15 cellular contexts compared by ENCODE assay signal in the genomic region with DNA sequence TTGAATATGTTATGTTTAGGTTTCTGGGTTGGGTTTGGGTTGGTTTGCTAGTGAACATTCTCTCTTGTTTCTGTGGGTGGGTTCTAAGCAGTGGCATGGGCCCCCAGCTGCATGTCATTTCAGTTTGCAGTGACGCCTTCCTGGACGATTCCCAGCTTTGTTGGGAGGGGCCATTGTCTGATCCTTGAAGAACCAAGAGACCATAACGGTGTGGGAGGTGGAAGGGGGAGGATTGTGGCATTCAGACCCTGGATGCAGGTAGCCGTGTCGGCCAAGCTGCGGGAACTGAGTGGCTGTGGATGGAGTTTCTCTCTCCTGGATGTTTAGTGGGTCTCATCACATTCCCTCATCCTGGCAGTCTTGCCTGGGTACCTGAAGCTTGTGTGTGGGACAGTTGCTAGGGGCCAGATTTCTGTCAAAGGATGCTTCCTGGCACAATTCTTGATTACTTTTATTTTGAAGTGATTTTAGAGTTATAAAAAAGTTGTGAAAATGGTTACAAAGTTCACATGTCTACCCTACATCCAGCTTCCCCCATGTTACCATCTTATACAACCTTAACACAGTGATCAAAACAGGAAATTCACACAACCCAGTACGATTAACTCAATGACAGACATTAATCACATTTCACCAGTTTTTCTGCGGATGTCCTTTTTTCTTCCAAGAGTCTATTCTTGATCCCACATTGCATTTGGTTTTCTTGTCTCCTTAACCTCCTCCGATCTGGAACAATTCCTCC.
"Had no signal": no experiment of that assay in that cellular context is flagged by ENCODE, and none has a peak within 500 bp of the region (broad histone marks: within the 10 kb centered on the region; RNA-seq: fewer than 3 reads in every experiment).

No MANE protein-coding gene starts in this region.

- H3K27ac ChIP-seq: breast epithelium, esophagus squamous epithelium, left ventricle myocardium inferior, neutrophil, right atrium auricular region, skin epidermis, transverse colon had no signal

- FAIRE-seq: endometrium had no signal

- H3K4me1 ChIP-seq: breast epithelium, transverse colon had no signal

- H3K9me3 Mint-ChIP-seq: activated CD4-positive, alpha-beta memory T cell treated with anti-CD3 and anti-CD28 coated beads for 36 hours; activated naive CD4-positive, alpha-beta T cell treated with anti-CD3 and anti-CD28 coated beads, Interleukin-2, amount 50 U/mL, for 72 hours; activated T-cell treated with anti-CD3 and anti-CD28 coated beads, Interleukin-2, amount 50 U/mL, for 4 hours had no signal

- DNase-seq: activated CD4-positive, alpha-beta memory T cell treated with anti-CD3 and anti-CD28 coated beads for 36 hours; activated effector memory CD4-positive, alpha-beta T cell treated with anti-CD3 and anti-CD28 coated beads, Interleukin-2, amount 50 U/mL, for 16 hours; activated T-cell treated with anti-CD3 and anti-CD28 coated beads, Interleukin-2, amount 50 U/mL, for 4 hours; esophagus squamous epithelium; foreskin fibroblast; left ventricle myocardium inferior; midbrain; naive thymus-derived CD4-positive, alpha-beta T cell; transverse colon had no signal

- H3K9me3 ChIP-seq: breast epithelium, esophagus squamous epithelium, left ventricle myocardium inferior, neutrophil, right atrium auricular region, transverse colon had no signal

- ATAC-seq: activated naive CD4-positive, alpha-beta T cell treated with anti-CD3 and anti-CD28 coated beads, Interleukin-2, amount 50 U/mL, for 72 hours; activated T-cell treated with anti-CD3 and anti-CD28 coated beads, Interleukin-2, amount 50 U/mL, for 4 hours; naive thymus-derived CD4-positive, alpha-beta T cell had no signal

- H3K4me3 Mint-ChIP-seq: activated CD4-positive, alpha-beta memory T cell treated with anti-CD3 and anti-CD28 coated beads for 36 hours; activated T-cell treated with anti-CD3 and anti-CD28 coated beads, Interleukin-2, amount 50 U/mL, for 4 hours; naive thymus-derived CD4-positive, alpha-beta T cell had no signal

- H3K27me3 Mint-ChIP-seq: activated CD4-positive, alpha-beta memory T cell treated with anti-CD3 and anti-CD28 coated beads for 36 hours; naive thymus-derived CD4-positive, alpha-beta T cell had no signal

- H3K36me3 ChIP-seq: breast epithelium, neutrophil, right atrium auricular region, transverse colon had no signal

- H3K27ac Mint-ChIP-seq: activated CD4-positive, alpha-beta memory T cell treated with anti-CD3 and anti-CD28 coated beads for 36 hours; activated naive CD4-positive, alpha-beta T cell treated with anti-CD3 and anti-CD28 coated beads, Interleukin-2, amount 50 U/mL, for 72 hours; naive thymus-derived CD4-positive, alpha-beta T cell had no signal

- H3K4me3 ChIP-seq: breast epithelium, esophagus squamous epithelium, left ventricle myocardium inferior, right atrium auricular region, skin epidermis, transverse colon had no signal

- H3K27me3 ChIP-seq: breast epithelium, esophagus squamous epithelium, neutrophil, right atrium auricular region, transverse colon had no signal
